Comparison of ENCODE assay signal across 29 cellular contexts in the genomic region with DNA sequence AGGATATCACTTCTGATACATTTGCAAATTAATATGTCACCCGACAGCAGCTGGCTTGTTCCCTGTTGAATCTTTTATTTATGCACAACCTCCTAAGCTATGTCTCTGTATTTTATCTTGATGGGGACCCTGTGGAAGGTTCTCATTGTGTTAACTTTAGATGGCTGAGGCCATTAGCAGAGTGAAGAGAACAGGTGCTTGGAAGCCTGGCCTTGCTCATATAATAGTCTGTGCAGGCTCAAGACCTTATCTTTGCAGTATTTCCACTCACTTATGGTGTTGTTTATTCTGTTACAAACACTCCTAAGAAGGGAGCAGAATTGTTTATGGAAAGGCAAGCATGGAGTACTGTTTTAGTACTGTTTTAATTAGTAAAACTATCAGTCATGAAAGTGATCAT.
DNase-seq lines count a peak whose midpoint lies in the region; ATAC-seq and TF ChIP-seq lines count a peak whose summit lies in the region.
"Had no signal": no experiment of that assay in that cellular context is flagged by ENCODE, and none has a peak within 500 bp of the region (broad histone marks: within the 10 kb centered on the region; RNA-seq: fewer than 3 reads in every experiment).

No MANE protein-coding gene starts in this region.

- peak; percentile 8 for DNase-seq in DMS 273 (lab: John Stamatoyannopoulos, UW; ENCODE audit: unreplicated experiment)
- DNase-seq in DMS 273 treated with DMSO at 0.1 percent for 48 hours (lab: John Stamatoyannopoulos, UW) = no peak
- DNase-seq in RWPE2 (ENCODE audit: low spot score) = no peak
- DNase-seq in stimulated activated naive B cell treated with anti-CD40 and anti-IgM and Interleukin-4, amounts not matched to agents 10 μg/mL and 1 μg/mL and 100 μg/mL, for 72 hours = no peak
- no peak for DNase-seq in SW480 (ENCODE audit: low spot score)
- DNase-seq in activated CD4-positive, alpha-beta T cell treated with anti-CD3 and anti-CD28 coated beads for 36 hours = no peak
- DNase-seq: activated CD4-positive, alpha-beta T cell treated with anti-CD3 and anti-CD28 coated beads, Interleukin-2, amount 50 U/mL, for 4 hours; activated T-cell treated with anti-CD3 and anti-CD28 coated beads, Interleukin-2, amount 50 U/mL, for 72 hours; Caco-2; cortex of kidney; DND-41; effector memory CD4-positive, alpha-beta T cell; GF-D8; GM23248; IMR-90; NCI-H1694 treated with DMSO at 0.1 percent for 48 hours; NCI-H526; pancreas; SIG-M5; stimulated activated CD4-positive, alpha-beta T cell treated with anti-CD3 and anti-CD28 coated beads, Interleukin-1b, Interleukin-23, amount 100 ng/mL, for 48 hours; stimulated activated naive CD8-positive, alpha-beta T cell treated with anti-CD3 and anti-CD28 coated beads, Interleukin-15, amount 100 ng/mL, for 72 hours had no signal

- no peak overlapping the region for H3K4me3 Mint-ChIP-seq in stimulated activated naive B cell treated with anti-CD40 and anti-IgM and Interleukin-4, amounts not matched to agents 10 μg/mL and 1 μg/mL and 100 μg/mL, for 72 hours
- H3K4me3 Mint-ChIP-seq in activated CD4-positive, alpha-beta T cell treated with anti-CD3 and anti-CD28 coated beads for 36 hours = no peak overlapping the region
- H3K4me3 Mint-ChIP-seq: activated T-cell treated with anti-CD3 and anti-CD28 coated beads, Interleukin-2, amount 50 U/mL, for 72 hours; memory B cell; neural progenitor cell; stimulated activated naive CD8-positive, alpha-beta T cell treated with anti-CD3 and anti-CD28 coated beads, Interleukin-15, amount 100 ng/mL, for 72 hours had no signal

- no peak for TF ChIP-seq CTCF in RWPE2 (IDR thresholded peaks at IDR 0.05; ENCODE audit: poor library complexity, severe bottlenecking)

- no peak overlapping the region for H3K9ac ChIP-seq in muscle layer of colon (ENCODE audit: low read length)
- H3K9ac ChIP-seq: GM23248, neural progenitor cell had no signal

- POLR2A ChIA-PET in activated CD4-positive, alpha-beta T cell treated with anti-CD3 and anti-CD28 coated beads for 36 hours (lab: Charles Lee) = no interaction called here

- intact Hi-C loops in activated CD4-positive, alpha-beta T cell treated with anti-CD3 and anti-CD28 coated beads for 36 hours (cut with DNase I, micrococcal nuclease) = no loop called here

- no peak for ATAC-seq in RWPE2 (ENCODE audit: low read depth)
- ATAC-seq in stimulated activated naive B cell treated with anti-CD40 and anti-IgM and Interleukin-4, amounts not matched to agents 10 μg/mL and 1 μg/mL and 100 μg/mL, for 72 hours (replicated peaks) = no peak
- ATAC-seq in GM18858 (IDR thresholded peaks at IDR 0.05; ENCODE audit: unreplicated experiment) = no peak
- ATAC-seq in activated CD4-positive, alpha-beta T cell treated with anti-CD3 and anti-CD28 coated beads for 36 hours = no peak
- ATAC-seq: activated T-cell treated with anti-CD3 and anti-CD28 coated beads, Interleukin-2, amount 50 U/mL, for 72 hours; left lobe of liver; stimulated activated naive CD8-positive, alpha-beta T cell treated with anti-CD3 and anti-CD28 coated beads, Interleukin-15, amount 100 ng/mL, for 72 hours had no signal

- peaks cover 36 to 63% of the 10 kb centered on the region in 2 donors for H3K36me3 Mint-ChIP-seq in stimulated activated naive B cell treated with anti-CD40 and anti-IgM and Interleukin-4, amounts not matched to agents 10 μg/mL and 1 μg/mL and 100 μg/mL, for 72 hours
- H3K36me3 Mint-ChIP-seq in activated CD4-positive, alpha-beta T cell treated with anti-CD3 and anti-CD28 coated beads for 36 hours (ENCODE audit: low read depth) = no peaks in the 10 kb centered on the region

- no peaks in the 10 kb centered on the region for H3K27me3 Mint-ChIP-seq in stimulated activated naive B cell treated with anti-CD40 and anti-IgM and Interleukin-4, amounts not matched to agents 10 μg/mL and 1 μg/mL and 100 μg/mL, for 72 hours
- no peaks in the 10 kb centered on the region for H3K27me3 Mint-ChIP-seq in activated CD4-positive, alpha-beta T cell treated with anti-CD3 and anti-CD28 coated beads for 36 hours
- H3K27me3 Mint-ChIP-seq: memory B cell had no signal

- H3K4me3 ChIP-seq in RWPE2 (ENCODE audit: severe bottlenecking) (no peak overlapping the region), muscle layer of colon (ENCODE audit: low read depth in 1 of 2, low read length in 2 of 2) (no peak overlapping the region)
- H3K4me3 ChIP-seq: ascending aorta, GM23248, neural progenitor cell, pancreas had no signal

- CTCF ChIA-PET in activated CD4-positive, alpha-beta T cell treated with anti-CD3 and anti-CD28 coated beads for 36 hours (lab: Charles Lee) = no interaction called here

- peaks cover 51 to 91% of the 10 kb centered on the region in 2 donors for H3K4me1 Mint-ChIP-seq in stimulated activated naive B cell treated with anti-CD40 and anti-IgM and Interleukin-4, amounts not matched to agents 10 μg/mL and 1 μg/mL and 100 μg/mL, for 72 hours
- peaks cover 6% of the 10 kb centered on the region for H3K4me1 Mint-ChIP-seq in activated CD4-positive, alpha-beta T cell treated with anti-CD3 and anti-CD28 coated beads for 36 hours

- H3K27me3 ChIP-seq in RWPE2 (ENCODE audit: insufficient read depth, poor library complexity, severe bottlenecking) (no peaks in the 10 kb centered on the region), muscle layer of colon (ENCODE audit: control insufficient read depth in 1 of 2, insufficient read depth in 2 of 2, low read length in 2 of 2) (no peaks in the 10 kb centered on the region)
- H3K27me3 ChIP-seq: ascending aorta, neural progenitor cell, pancreas had no signal

- H3K36me3 ChIP-seq in RWPE2 (ENCODE audit: low read depth) = no peaks in the 10 kb centered on the region
- no peaks in the 10 kb centered on the region for H3K36me3 ChIP-seq in muscle layer of colon (ENCODE audit: insufficient read depth, low read length)
- H3K36me3 ChIP-seq: ascending aorta, neural progenitor cell, pancreas had no signal

- H3K9me3 ChIP-seq in RWPE2 (ENCODE audit: severe bottlenecking) (no peaks in the 10 kb centered on the region), muscle layer of colon (ENCODE audit: low read length) (no peaks in the 10 kb centered on the region)
- H3K9me3 ChIP-seq: ascending aorta, Caco-2, pancreas had no signal

- H3K27ac ChIP-seq in RWPE2 (ENCODE audit: poor library complexity, severe bottlenecking) = peak overlapping the region; percentile 56
- peak overlapping the region; percentile 77 for H3K27ac ChIP-seq in muscle layer of colon (ENCODE audit: low read depth, low read length)
- H3K27ac ChIP-seq: 22Rv1, ascending aorta, C4-2B, GM23248, neural progenitor cell, pancreas had no signal

- H3K9me3 Mint-ChIP-seq in stimulated activated naive B cell treated with anti-CD40 and anti-IgM and Interleukin-4, amounts not matched to agents 10 μg/mL and 1 μg/mL and 100 μg/mL, for 72 hours = no peaks in the 10 kb centered on the region
- no peaks in the 10 kb centered on the region for H3K9me3 Mint-ChIP-seq in activated CD4-positive, alpha-beta T cell treated with anti-CD3 and anti-CD28 coated beads for 36 hours (ENCODE audit: low read depth)
- H3K9me3 Mint-ChIP-seq: activated T-cell treated with anti-CD3 and anti-CD28 coated beads, Interleukin-2, amount 50 U/mL, for 72 hours; memory B cell; neural progenitor cell; stimulated activated naive CD8-positive, alpha-beta T cell treated with anti-CD3 and anti-CD28 coated beads, Interleukin-15, amount 100 ng/mL, for 72 hours had no signal

- peak overlapping the region; percentile 51 for H3K27ac Mint-ChIP-seq in stimulated activated naive B cell treated with anti-CD40 and anti-IgM and Interleukin-4, amounts not matched to agents 10 μg/mL and 1 μg/mL and 100 μg/mL, for 72 hours
- no peak overlapping the region for H3K27ac Mint-ChIP-seq in activated CD4-positive, alpha-beta T cell treated with anti-CD3 and anti-CD28 coated beads for 36 hours
- H3K27ac Mint-ChIP-seq: activated T-cell treated with anti-CD3 and anti-CD28 coated beads, Interleukin-2, amount 50 U/mL, for 72 hours had no signal

- H3K4me1 ChIP-seq in RWPE2 (ENCODE audit: insufficient read depth, poor library complexity, severe bottlenecking) (peaks cover 16% of the 10 kb centered on the region), muscle layer of colon (ENCODE audit: insufficient read depth, low read length) (peaks cover 76% of the 10 kb centered on the region)
